35 cellular contexts compared by ENCODE assay signal in genomic region chr6:101275251-101275650, GRCh38.
"Had no signal": no experiment of that assay in that cellular context is flagged by ENCODE, and none has a peak within 500 bp of the region (broad histone marks: within the 10 kb centered on the region; RNA-seq: fewer than 3 reads in every experiment).

No MANE protein-coding gene starts in this region.

- H3K36me3 Mint-ChIP-seq: activated CD4-positive, alpha-beta memory T cell treated with anti-CD3 and anti-CD28 coated beads for 36 hours; activated naive CD4-positive, alpha-beta T cell treated with anti-CD3 and anti-CD28 coated beads, Interleukin-2, amount 50 U/mL, for 72 hours; activated naive CD8-positive, alpha-beta T cell treated with anti-CD3 and anti-CD28 coated beads for 36 hours had no signal

- H3K9me3 Mint-ChIP-seq: activated B cell treated with CpG ODN at 0.5 μM for 24 hours; activated CD4-positive, alpha-beta memory T cell treated with anti-CD3 and anti-CD28 coated beads for 36 hours; activated CD4-positive, alpha-beta T cell treated with anti-CD3 and anti-CD28 coated beads, Interleukin-2, amount 10 ng/mL, durations not matched to agents 24 days and 14 days; activated CD8-positive, alpha-beta T cell treated with anti-CD3 and anti-CD28 coated beads for 36 hours; activated naive CD4-positive, alpha-beta T cell treated with anti-CD3 and anti-CD28 coated beads for 36 hours; activated naive CD8-positive, alpha-beta T cell treated with anti-CD3 and anti-CD28 coated beads for 36 hours; activated T-helper 1 cell treated with anti-CD3 and anti-CD28 coated beads, Interleukin-12 subunit alpha, Interleukin-12 subunit beta, Interleukin-2, Interleukin-4 antibody, amounts not matched to agents 30 ng/mL and 10 ng/mL and 1 ng/mL, durations not matched to agents 14 hours and 24 hours and 36 hours; T-helper 1 cell treated with Interleukin-12 subunit alpha and Interleukin-12 subunit beta and Interleukin-4 antibody, amounts not matched to agents 30 μg/mL and 1 μg/mL, for 36 hours; T-helper 2 cell treated with Interferon-gamma antibody and Interleukin-4, amounts not matched to agents 5 μg/mL and 100 μg/mL, for 36 hours had no signal

- H3K4me1 Mint-ChIP-seq: activated B cell treated with CpG ODN at 0.5 μM for 24 hours; activated CD4-positive, alpha-beta T cell treated with anti-CD3 and anti-CD28 coated beads, Interleukin-2, amount 10 ng/mL, durations not matched to agents 24 days and 14 days; activated naive CD8-positive, alpha-beta T cell treated with anti-CD3 and anti-CD28 coated beads for 36 hours; activated T-helper 17 cell treated with anti-CD3 and anti-CD28 coated beads, Interleukin-2, amount 50 U/mL, for 72 hours had no signal

- H3K4me3 Mint-ChIP-seq: activated B cell treated with CpG ODN at 0.5 μM for 24 hours; activated CD4-positive, alpha-beta memory T cell treated with anti-CD3 and anti-CD28 coated beads for 36 hours; activated CD4-positive, alpha-beta T cell treated with anti-CD3 and anti-CD28 coated beads, Interleukin-2, amount 10 ng/mL, durations not matched to agents 24 days and 14 days; activated CD8-positive, alpha-beta T cell treated with anti-CD3 and anti-CD28 coated beads for 36 hours; activated naive CD4-positive, alpha-beta T cell treated with anti-CD3 and anti-CD28 coated beads for 36 hours; activated naive CD8-positive, alpha-beta T cell treated with anti-CD3 and anti-CD28 coated beads for 36 hours; activated T-cell treated with anti-CD3 and anti-CD28 coated beads, Interleukin-2, amount 50 U/mL, for 4 hours; activated T-cell treated with anti-CD3 and anti-CD28 coated beads, Interleukin-2, amount 50 U/mL, for 72 hours; activated T-helper 1 cell treated with anti-CD3 and anti-CD28 coated beads, Interleukin-12 subunit alpha, Interleukin-12 subunit beta, Interleukin-2, Interleukin-4 antibody, amounts not matched to agents 30 ng/mL and 10 ng/mL and 1 ng/mL, durations not matched to agents 14 hours and 24 hours and 36 hours; activated T-helper 17 cell treated with anti-CD3 and anti-CD28 coated beads, Interleukin-2, amount 50 U/mL, for 72 hours; T-helper 1 cell treated with Interleukin-12 subunit alpha and Interleukin-12 subunit beta and Interleukin-4 antibody, amounts not matched to agents 30 μg/mL and 1 μg/mL, for 36 hours; T-helper 2 cell treated with Interferon-gamma antibody and Interleukin-4, amounts not matched to agents 5 μg/mL and 100 μg/mL, for 36 hours had no signal

- H3K36me3 ChIP-seq: adrenal gland, brain microvascular endothelial cell, breast epithelium had no signal

- ATAC-seq: activated CD8-positive, alpha-beta T cell treated with anti-CD3 and anti-CD28 coated beads for 36 hours; activated naive CD4-positive, alpha-beta T cell treated with anti-CD3 and anti-CD28 coated beads, Interleukin-2, amount 50 U/mL, for 72 hours; activated T-cell treated with anti-CD3 and anti-CD28 coated beads, Interleukin-2, amount 50 U/mL, for 4 hours; activated T-cell treated with anti-CD3 and anti-CD28 coated beads, Interleukin-2, amount 50 U/mL, for 72 hours; activated T-helper 17 cell treated with anti-CD3 and anti-CD28 coated beads, Interleukin-2, amount 50 U/mL, for 72 hours; body of pancreas had no signal

- H3K27me3 ChIP-seq: adrenal gland, body of pancreas, brain microvascular endothelial cell, breast epithelium had no signal

- H3K27ac Mint-ChIP-seq: activated B cell treated with CpG ODN at 0.5 μM for 24 hours; activated CD4-positive, alpha-beta memory T cell treated with anti-CD3 and anti-CD28 coated beads for 36 hours; activated CD4-positive, alpha-beta T cell treated with anti-CD3 and anti-CD28 coated beads, Interleukin-2, amount 10 ng/mL, durations not matched to agents 24 days and 14 days; activated CD8-positive, alpha-beta T cell treated with anti-CD3 and anti-CD28 coated beads for 36 hours; activated naive CD4-positive, alpha-beta T cell treated with anti-CD3 and anti-CD28 coated beads for 36 hours; activated naive CD4-positive, alpha-beta T cell treated with anti-CD3 and anti-CD28 coated beads, Interleukin-2, amount 50 U/mL, for 72 hours; activated naive CD8-positive, alpha-beta T cell treated with anti-CD3 and anti-CD28 coated beads for 36 hours; activated T-cell treated with anti-CD3 and anti-CD28 coated beads, Interleukin-2, amount 50 U/mL, for 72 hours; activated T-helper 1 cell treated with anti-CD3 and anti-CD28 coated beads, Interleukin-12 subunit alpha, Interleukin-12 subunit beta, Interleukin-2, Interleukin-4 antibody, amounts not matched to agents 30 ng/mL and 10 ng/mL and 1 ng/mL, durations not matched to agents 14 hours and 24 hours and 36 hours; activated T-helper 17 cell treated with anti-CD3 and anti-CD28 coated beads, Interleukin-2, amount 50 U/mL, for 72 hours; T-helper 1 cell treated with Interleukin-12 subunit alpha and Interleukin-12 subunit beta and Interleukin-4 antibody, amounts not matched to agents 30 μg/mL and 1 μg/mL, for 36 hours; T-helper 2 cell treated with Interferon-gamma antibody and Interleukin-4, amounts not matched to agents 5 μg/mL and 100 μg/mL, for 36 hours had no signal

- DNase-seq: activated B cell treated with CpG ODN at 0.5 μM for 24 hours; activated CD4-positive, alpha-beta memory T cell treated with anti-CD3 and anti-CD28 coated beads for 36 hours; activated CD4-positive, alpha-beta T cell treated with anti-CD3 and anti-CD28 coated beads for 4 hours; activated CD4-positive, alpha-beta T cell treated with anti-CD3 and anti-CD28 coated beads, Interleukin-2, amount 10 ng/mL, durations not matched to agents 24 days and 14 days; activated CD4-positive, alpha-beta T cell treated with anti-CD3 and anti-CD28 coated beads, Interleukin-2, amount 50 U/mL, for 1 hour; activated CD4-positive, alpha-beta T cell treated with anti-CD3 and anti-CD28 coated beads, Interleukin-2, amount 50 U/mL, for 4 hours; activated CD4-positive, CD25-positive, alpha-beta regulatory T cell treated with anti-CD3 and anti-CD28 coated beads, Interleukin-2, amount 50 U/mL, for 72 hours; activated CD8-positive, alpha-beta memory T cell treated with anti-CD3 and anti-CD28 coated beads, Interleukin-2, amount 50 U/mL, for 4 hours; activated CD8-positive, alpha-beta T cell treated with anti-CD3 and anti-CD28 coated beads for 36 hours; activated effector memory CD4-positive, alpha-beta T cell treated with anti-CD3 and anti-CD28 coated beads, Interleukin-2, amount 50 U/mL, for 16 hours; activated gamma-delta T cell treated with Interleukin-2 at 50 U/mL for 16 hours; activated naive CD4-positive, alpha-beta T cell; activated naive CD4-positive, alpha-beta T cell treated with anti-CD3 and anti-CD28 coated beads for 36 hours; activated naive CD4-positive, alpha-beta T cell treated with anti-CD3 and anti-CD28 coated beads, Interleukin-2, amount 50 U/mL, for 16 hours; activated naive CD8-positive, alpha-beta T cell treated with anti-CD3 and anti-CD28 coated beads for 36 hours; activated T-cell treated with anti-CD3 and anti-CD28 coated beads for 4 hours; activated T-cell treated with anti-CD3 and anti-CD28 coated beads, Interleukin-2, amount 50 U/mL, for 1 hour; activated T-cell treated with anti-CD3 and anti-CD28 coated beads, Interleukin-2, amount 50 U/mL, for 4 hours; activated T-cell treated with anti-CD3 and anti-CD28 coated beads, Interleukin-2, amount 50 U/mL, for 72 hours; adrenal gland; amniotic stem cell; aorta; body of pancreas; brain microvascular endothelial cell; central memory CD4-positive, alpha-beta T cell; T-helper 1 cell; T-helper 2 cell; T-helper 9 cell had no signal

- H3K9me3 ChIP-seq: body of pancreas had no signal

- H3K27ac ChIP-seq: adrenal gland, body of pancreas, brain microvascular endothelial cell, breast epithelium, VCaP had no signal

- H3K4me3 ChIP-seq: adrenal gland, body of pancreas, breast epithelium had no signal

- H3K27me3 Mint-ChIP-seq: activated B cell treated with CpG ODN at 0.5 μM for 24 hours; activated CD4-positive, alpha-beta memory T cell treated with anti-CD3 and anti-CD28 coated beads for 36 hours; activated CD4-positive, alpha-beta T cell treated with anti-CD3 and anti-CD28 coated beads, Interleukin-2, amount 10 ng/mL, durations not matched to agents 24 days and 14 days; activated CD8-positive, alpha-beta T cell treated with anti-CD3 and anti-CD28 coated beads for 36 hours; activated naive CD8-positive, alpha-beta T cell treated with anti-CD3 and anti-CD28 coated beads for 36 hours; activated T-helper 17 cell treated with anti-CD3 and anti-CD28 coated beads, Interleukin-2, amount 50 U/mL, for 72 hours had no signal

- H3K4me1 ChIP-seq: adrenal gland, body of pancreas, breast epithelium had no signal
